Comparison of ENCODE assay signal across 16 cellular contexts in genomic region chr15:68366314-68366713, GRCh38.
A peak's percentile ranks its signal among the peaks of the same experiment; 100 is the strongest.
DNase-seq lines count a peak whose midpoint lies in the region; ATAC-seq and TF ChIP-seq lines count a peak whose summit lies in the region.
"Had no signal": no experiment of that assay in that cellular context is flagged by ENCODE, and none has a peak within 500 bp of the region (broad histone marks: within the 10 kb centered on the region; RNA-seq: fewer than 3 reads in every experiment).

No MANE protein-coding gene starts in this region.

- no peak overlapping the region for H3K4me2 ChIP-seq in HCT116 (ENCODE audit: low read length)

- no peaks in the 10 kb centered on the region for H4K20me1 ChIP-seq in HCT116 (ENCODE audit: insufficient read depth)

- no TSS peak for BruUV-seq in HCT116 (replicated peaks; lab: Mats Ljungman, UMichigan)

- H3K4me3 ChIP-seq in HCT116 (replicated peaks in 1 of 2; ENCODE audit: low read depth in 1 of 2, low read length in 2 of 2) (no peak overlapping the region), breast epithelium (no peak overlapping the region), psoas muscle (no peak overlapping the region)
- H3K4me3 ChIP-seq: GM23248 had no signal

- WGBS in psoas muscle, 3 donors, result 55 to 58% (median 56%) methylated on average over 9 of the region's 9 CpGs

- TF ChIP-seq RAD21 in HCT116 (IDR thresholded peaks at IDR 0.05; ENCODE audit: low read depth), result peak; percentile 43; the same call in 1 of the 2 replicates

- H3K79me2 ChIP-seq in HCT116 (ENCODE audit: insufficient read depth, low read length), result no peaks in the 10 kb centered on the region

- H3K9ac ChIP-seq in HCT116 (ENCODE audit: low read length), result no peak overlapping the region
- H3K9ac ChIP-seq: GM23248 had no signal

- CTCF ChIA-PET in HCT116 (lab: Charles Lee), result no interaction called here

- DNase-seq in NCI-H1694 treated with DMSO at 0.1 percent for 48 hours (lab: John Stamatoyannopoulos, UW), result peak; percentile 14
- DNase-seq in NCI-H1694 (lab: John Stamatoyannopoulos, UW), result no peak
- DNase-seq in HCT116 (ENCODE audit: low read depth, low spot score), result no peak
- DNase-seq in breast epithelium (ENCODE audit: low spot score in 2 of 2), result no peak
- DNase-seq in psoas muscle, result no peak
- no peak for DNase-seq in C1 segment of cervical spinal cord (lab: John Stamatoyannopoulos, UW)
- no peak for DNase-seq in SW480 (ENCODE audit: low spot score)
- DNase-seq: activated T-cell treated with anti-CD3 and anti-CD28 coated beads, Interleukin-2, amount 50 U/mL, for 4 hours; effector memory CD8-positive, alpha-beta T cell; GM23248; left colon; NCI-H2081 treated with DMSO at 0.1 percent for 48 hours; stimulated activated naive CD8-positive, alpha-beta T cell treated with anti-CD3 and anti-CD28 coated beads, Interleukin-15, amount 100 ng/mL, for 72 hours had no signal

- TF ChIP-seq POLR2A in HCT116 (IDR thresholded peaks at IDR 0.05; ENCODE audit: borderline replicate concordance, extremely low read depth, insufficient read depth, insufficient read length) (no peak), breast epithelium (IDR thresholded peaks at IDR 0.05) (no peak)

- no peak overlapping the region for H2AFZ ChIP-seq in HCT116 (ENCODE audit: low read depth, low read length, poor library complexity, severe bottlenecking)
- H2AFZ ChIP-seq: GM23248 had no signal

- RAD21 ChIA-PET in HCT116 (lab: Charles Lee; ENCODE audit: low non-redundant PET in 1 of 2, low total read pairs in 2 of 2, uncharacterized antibody in 2 of 2, unreplicated experiment in 2 of 2), result no interaction called here

- no peaks in the 10 kb centered on the region for H3K36me3 ChIP-seq in HCT116 (ENCODE audit: control insufficient read depth in 1 of 2, insufficient read depth in 2 of 2, low read length in 2 of 2)
- no peaks in the 10 kb centered on the region for H3K36me3 ChIP-seq in breast epithelium
- no peaks in the 10 kb centered on the region for H3K36me3 ChIP-seq in psoas muscle (ENCODE audit: insufficient read depth in 1 of 2, low read depth in 1 of 2)

- no peaks in the 10 kb centered on the region; the same call in 1 of the 2 replicates for H3K27me3 ChIP-seq in HCT116 (ENCODE audit: insufficient read depth, low read length)
- no peaks in the 10 kb centered on the region for H3K27me3 ChIP-seq in breast epithelium
- peaks cover 0 to 4% (median 0%) of the 10 kb centered on the region in 3 donors for H3K27me3 ChIP-seq in psoas muscle (ENCODE audit: insufficient read depth in 3 of 3, low read length in 2 of 3)

- intact Hi-C loops in HCT116 (cut with micrococcal nuclease), result no loop called here
- intact Hi-C loops in breast epithelium (cut with DNase I; ENCODE audit: low total_unique reads), result no loop called here
- intact Hi-C loops in psoas muscle (cut with DNase I), result loop anchor here in 1 of 2 donors (5.0 kb wide), 1 partner anchor 114 kb away; no protein-coding TSS in a partner anchor

- H3K27ac ChIP-seq in HCT116 (ENCODE audit: low read depth, low read length), result no peak overlapping the region
- H3K27ac ChIP-seq in breast epithelium, result peak overlapping the region; percentile 91 to 92
- peak overlapping the region; percentile 50 for H3K27ac ChIP-seq in psoas muscle
- H3K27ac ChIP-seq: GM23248 had no signal

- H3K9me2 ChIP-seq in HCT116 (ENCODE audit: insufficient read depth), result no peaks in the 10 kb centered on the region

- TF ChIP-seq CTCF in HCT116 (IDR thresholded peaks at IDR 0.05 in 2 of 3, conservative IDR thresholded peaks at IDR 0.05 in 1 of 3; ENCODE audit: borderline replicate concordance in 1 of 3, insufficient read depth in 1 of 3, low read depth in 2 of 3, low read length in 2 of 3) (peak in 2 of 3 experiments; percentile 16; a peak in 1 of 6 replicates), breast epithelium (IDR thresholded peaks at IDR 0.05) (no peak), psoas muscle (IDR thresholded peaks at IDR 0.05) (no peak)

- ATAC-seq in HCT116, result peak; percentile 74
- ATAC-seq in psoas muscle, result peak in 1 of 4 donors; percentile 18
- ATAC-seq in esophagus mucosa, result no peak
- ATAC-seq: activated CD4-positive, CD25-positive, alpha-beta regulatory T cell treated with anti-CD3 and anti-CD28 coated beads, Interleukin-2, amount 50 U/mL, for 24 hours; activated T-cell treated with anti-CD3 and anti-CD28 coated beads, Interleukin-2, amount 50 U/mL, for 4 hours; effector memory CD8-positive, alpha-beta T cell; left colon; natural killer cell treated with Interleukin-12 subunit alpha and Interleukin-12 subunit beta and Interleukin-15 and Interleukin-18, amount 100 ng/mL, for 72 hours; stimulated activated naive CD8-positive, alpha-beta T cell treated with anti-CD3 and anti-CD28 coated beads, Interleukin-15, amount 100 ng/mL, for 72 hours had no signal

- POLR2A ChIA-PET in HCT116 (lab: Charles Lee), result no interaction called here

- H3K4me1 ChIP-seq in HCT116 (ENCODE audit: control insufficient read depth in 1 of 2, insufficient read depth in 2 of 2, low read length in 2 of 2) (no peaks in the 10 kb centered on the region), breast epithelium (peaks cover 0 to 13% of the 10 kb centered on the region in 2 donors), psoas muscle (peaks cover 51% of the 10 kb centered on the region)

- H3K9me3 ChIP-seq in HCT116 (ENCODE audit: control insufficient read depth in 1 of 2, insufficient read depth in 1 of 2, low read depth in 1 of 2, low read length in 2 of 2) (no peaks in the 10 kb centered on the region), breast epithelium (no peaks in the 10 kb centered on the region), psoas muscle (no peaks in the 10 kb centered on the region)

TF ChIP-seq in HCT116, 20 proteins besides CTCF, POLR2A, EP300 and RAD21:
- TF ChIP-seq ATF3 (IDR thresholded peaks at IDR 0.05), result no peak
- no peak for TF ChIP-seq SP1 (IDR thresholded peaks at IDR 0.05; ENCODE audit: low read depth)
- TF ChIP-seq MAX (IDR thresholded peaks at IDR 0.05), result no peak
- no peak for TF ChIP-seq REST (IDR thresholded peaks at IDR 0.05; ENCODE audit: low read depth)
- TF ChIP-seq EZH2 (IDR thresholded peaks at IDR 0.05), result no peak
- no peak for TF ChIP-seq POLR2AphosphoS5 (IDR thresholded peaks at IDR 0.05; ENCODE audit: low read depth, low read length)
- no peak for TF ChIP-seq SIN3A (IDR thresholded peaks at IDR 0.05; ENCODE audit: low read depth)
- no peak for TF ChIP-seq CBX3 (IDR thresholded peaks at IDR 0.05; ENCODE audit: low read depth)
- TF ChIP-seq ELF1 (IDR thresholded peaks at IDR 0.05; ENCODE audit: borderline replicate concordance, low read depth), result no peak
- no peak for TF ChIP-seq ZNF274 (IDR thresholded peaks at IDR 0.05; ENCODE audit: low read depth, low read length)
- TF ChIP-seq EGR1 (IDR thresholded peaks at IDR 0.05; ENCODE audit: low read depth), result no peak
- no peak for TF ChIP-seq FOSL1 (IDR thresholded peaks at IDR 0.05; ENCODE audit: low read depth)
- TF ChIP-seq YY1 (IDR thresholded peaks at IDR 0.05; ENCODE audit: extremely low read depth, insufficient replicate concordance, low read depth, low read length), result no peak
TF ChIP-seq in HCT116: peak in this region for 0.

Comparison
In these comparisons a context has a peak if more than half of its experiments do, and no peak if none do; other contexts are left out.
1. CTCF ChIP-seq: peak in HCT116 (2 of 3); none in breast epithelium (0 of 3) and psoas muscle (single experiment).